Comparison of ENCODE assay signal across 9 cellular contexts in the genomic region with DNA sequence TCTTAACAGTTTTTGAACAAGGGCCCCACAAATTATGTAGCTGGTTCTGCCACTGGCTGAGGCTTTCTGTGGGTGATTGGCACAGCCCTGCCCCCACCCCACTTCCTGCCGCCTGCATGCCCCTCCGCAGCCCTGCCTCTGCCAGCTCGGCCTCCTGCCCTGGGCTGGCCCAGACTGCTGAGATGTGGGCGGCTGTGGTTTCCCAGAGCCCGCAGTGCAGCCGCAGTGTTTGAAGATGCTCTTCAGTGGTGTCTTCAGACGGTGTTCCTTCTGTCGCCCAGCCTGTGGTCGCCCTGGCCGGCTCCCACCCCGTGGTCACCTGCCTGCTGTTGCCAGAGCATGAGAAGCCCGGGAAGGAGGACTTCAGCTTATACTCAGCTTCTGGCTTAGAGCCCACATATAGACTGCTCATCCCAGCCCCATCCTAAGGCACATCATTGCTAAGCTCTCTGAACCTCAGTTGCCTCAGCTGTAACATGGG.
DNase-seq lines count a peak whose midpoint lies in the region; ATAC-seq and TF ChIP-seq lines count a peak whose summit lies in the region.
"Had no signal": no experiment of that assay in that cellular context is flagged by ENCODE, and none has a peak within 500 bp of the region (broad histone marks: within the 10 kb centered on the region; RNA-seq: fewer than 3 reads in every experiment).

No MANE protein-coding gene starts in this region.

- DNase-seq in DMS79 treated with DMSO at 0.1 percent for 48 hours (lab: John Stamatoyannopoulos, UW) (peak; percentile 61), DMS79 (lab: John Stamatoyannopoulos, UW) (no peak), epithelial cell of prostate (ENCODE audit: low read depth, low spot score) (no peak), iPS-NIHi7 (ENCODE audit: extremely low spot score) (no peak), OCI-LY7 (ENCODE audit: low spot score) (no peak)
- DNase-seq in activated CD4-positive, alpha-beta T cell treated with anti-CD3 and anti-CD28 coated beads for 48 hours, result peak; percentile 68
- DNase-seq in stimulated activated CD8-positive, alpha-beta memory T cell treated with anti-CD3 and anti-CD28 coated beads, Interleukin-12 subunit alpha, Interleukin-12 subunit beta, amount 100 ng/mL, for 24 hours (ENCODE audit: extremely low read depth), result peak; percentile 11

- no peaks in the 10 kb centered on the region for H3K9me3 ChIP-seq in OCI-LY7 (ENCODE audit: low read length)

- H3K27ac ChIP-seq in epithelial cell of prostate, result peak overlapping the region; percentile 83
- no peak overlapping the region for H3K27ac ChIP-seq in OCI-LY7 (ENCODE audit: low read depth, low read length, poor library complexity, severe bottlenecking)
- H3K27ac ChIP-seq: 22Rv1 had no signal

- CTCF ChIA-PET in OCI-LY7 (lab: Charles Lee; ENCODE audit: unreplicated experiment), result interaction anchor here (0.6 kb wide), 1 partner anchor 196 kb away, joined by 9 read pairs; no protein-coding TSS in a partner anchor

- no peaks in the 10 kb centered on the region for H4K20me1 ChIP-seq in OCI-LY7 (ENCODE audit: insufficient read depth, low read length)

- H3K36me3 ChIP-seq in OCI-LY7 (ENCODE audit: insufficient read depth, low read length), result no peaks in the 10 kb centered on the region

- H3K9me2 ChIP-seq in OCI-LY7 (ENCODE audit: insufficient read depth, low read length), result no peaks in the 10 kb centered on the region

- H3K4me3 ChIP-seq in OCI-LY7 (ENCODE audit: low read depth, low read length, poor library complexity, severe bottlenecking), result no peak overlapping the region

- H3K79me2 ChIP-seq in OCI-LY7 (ENCODE audit: insufficient read depth, low read depth, low read length), result no peaks in the 10 kb centered on the region

- no TSS peak for BruUV-seq in OCI-LY7 (replicated peaks; lab: Mats Ljungman, UMichigan)

- no peaks in the 10 kb centered on the region for H3K4me1 ChIP-seq in OCI-LY7 (ENCODE audit: insufficient read depth, low read length, poor library complexity, severe bottlenecking)

- POLR2A ChIA-PET in OCI-LY7 (lab: Charles Lee), result interaction anchor here (0.6 to 1.2 kb wide), 2 partner anchors 22 to 1569 kb away, joined by 3 read pairs; no protein-coding TSS in a partner anchor

- no peak overlapping the region for H3K4me2 ChIP-seq in OCI-LY7 (ENCODE audit: low read length)

- no peak for TF ChIP-seq CTCF in OCI-LY7 (conservative IDR thresholded peaks at IDR 0.05; ENCODE audit: low read length)

- no peak overlapping the region for H2AFZ ChIP-seq in OCI-LY7 (ENCODE audit: low read length)

- intact Hi-C loops in OCI-LY7 (cut with micrococcal nuclease; ENCODE audit: unreplicated experiment), result no loop called here

- no peak for ATAC-seq in HG03342 (IDR thresholded peaks at IDR 0.05; ENCODE audit: unreplicated experiment)

Comparison
In these comparisons a context has a peak if more than half of its experiments do, and no peak if none do; other contexts are left out.
1. DNase-seq: peak in DMS79 treated with DMSO at 0.1 percent for 48 hours (single experiment), activated CD4-positive, alpha-beta T cell treated with anti-CD3 and anti-CD28 coated beads for 48 hours (single experiment) and stimulated activated CD8-positive, alpha-beta memory T cell treated with anti-CD3 and anti-CD28 coated beads, Interleukin-12 subunit alpha, Interleukin-12 subunit beta, amount 100 ng/mL, for 24 hours (single experiment); none in DMS79 (single experiment), epithelial cell of prostate (single experiment), iPS-NIHi7 (single experiment) and OCI-LY7 (single experiment).